28 cellular contexts compared by ENCODE assay signal in the genomic region with DNA sequence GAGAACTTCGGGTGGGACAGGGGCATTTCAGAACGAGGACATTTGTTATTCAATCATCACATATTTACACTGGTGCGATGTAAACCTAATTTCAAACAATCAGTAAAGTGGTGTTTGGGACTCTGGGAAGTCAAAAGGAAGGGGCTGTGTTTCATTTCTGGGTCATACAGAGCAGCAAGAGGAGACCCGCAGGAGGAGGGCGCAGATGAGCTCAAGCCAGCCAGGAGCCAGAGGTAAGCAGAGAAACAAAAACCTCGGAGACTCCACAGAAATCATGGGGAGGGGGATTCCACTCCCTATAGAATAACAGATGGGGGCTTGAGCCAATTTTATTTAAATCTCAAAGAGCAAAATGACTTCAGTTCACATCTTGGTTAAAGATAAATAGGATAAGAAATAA.
"Had no signal": no experiment of that assay in that cellular context is flagged by ENCODE, and none has a peak within 500 bp of the region (broad histone marks: within the 10 kb centered on the region; RNA-seq: fewer than 3 reads in every experiment).

No MANE protein-coding gene starts in this region.

- H3K36me3 ChIP-seq: brain microvascular endothelial cell, esophagus squamous epithelium, gastroesophageal sphincter had no signal

- H3K9me3 Mint-ChIP-seq: activated B cell treated with CpG ODN at 0.5 μM for 24 hours; activated CD8-positive, alpha-beta T cell treated with anti-CD3 and anti-CD28 coated beads for 36 hours; activated T-cell treated with anti-CD3 and anti-CD28 coated beads, Interleukin-2, amount 50 U/mL, for 4 hours; central memory CD8-positive, alpha-beta T cell; dendritic cell treated with granulocyte-macrophage colony-stimulating factor and Interleukin-4, amounts not matched to agents 40 ng/mL and 50 ng/mL, for 4 days; effector memory CD8-positive, alpha-beta T cell had no signal

- DNase-seq: activated B cell treated with CpG ODN at 0.5 μM for 24 hours; activated CD4-positive, alpha-beta T cell treated with anti-CD3 and anti-CD28 coated beads for 48 hours; activated CD4-positive, alpha-beta T cell treated with anti-CD3 and anti-CD28 coated beads, Interleukin-2, amount 50 U/mL, for 1 hour; activated CD4-positive, alpha-beta T cell treated with anti-CD3 and anti-CD28 coated beads, Interleukin-2, amount 50 U/mL, for 48 hours; activated CD8-positive, alpha-beta memory T cell treated with anti-CD3 and anti-CD28 coated beads for 24 hours; activated CD8-positive, alpha-beta T cell treated with anti-CD3 and anti-CD28 coated beads for 36 hours; activated effector memory CD4-positive, alpha-beta T cell treated with Interleukin-2 at 50 U/mL for 16 hours; activated gamma-delta T cell treated with Interleukin-2 at 50 U/mL for 16 hours; activated naive CD4-positive, alpha-beta T cell treated with anti-CD3 and anti-CD28 coated beads, Interleukin-2, amount 50 U/mL, for 16 hours; activated naive CD4-positive, alpha-beta T cell treated with Interleukin-2 at 50 U/mL for 16 hours; activated T-cell treated with anti-CD3 and anti-CD28 coated beads, Interleukin-2, amount 50 U/mL, for 4 hours; amniotic stem cell; anterior cingulate cortex; brain microvascular endothelial cell; dorsolateral prefrontal cortex; effector memory CD8-positive, alpha-beta T cell; esophagus squamous epithelium; foreskin melanocyte; T-helper 2 cell had no signal

- H3K27ac ChIP-seq: brain microvascular endothelial cell, coronary artery, dorsolateral prefrontal cortex, epithelial cell of prostate, esophagus squamous epithelium, gastroesophageal sphincter, VCaP had no signal

- H3K9me3 ChIP-seq: esophagus squamous epithelium, gastroesophageal sphincter had no signal

- H3K27me3 ChIP-seq: brain microvascular endothelial cell, dorsolateral prefrontal cortex, esophagus squamous epithelium, gastroesophageal sphincter had no signal

- H3K27me3 Mint-ChIP-seq: activated B cell treated with CpG ODN at 0.5 μM for 24 hours; activated CD8-positive, alpha-beta T cell treated with anti-CD3 and anti-CD28 coated beads for 36 hours; activated naive CD8-positive, alpha-beta T cell; central memory CD8-positive, alpha-beta T cell had no signal

- H3K4me1 ChIP-seq: esophagus squamous epithelium, gastroesophageal sphincter had no signal

- ATAC-seq: activated CD4-positive, CD25-positive, alpha-beta regulatory T cell treated with anti-CD3 and anti-CD28 coated beads, Interleukin-2, amount 50 U/mL, for 24 hours; activated CD8-positive, alpha-beta T cell treated with anti-CD3 and anti-CD28 coated beads for 36 hours; activated T-cell treated with anti-CD3 and anti-CD28 coated beads, Interleukin-2, amount 50 U/mL, for 4 hours; activated T-helper 17 cell treated with anti-CD3 and anti-CD28 coated beads, Interleukin-2, amount 50 U/mL, for 72 hours; effector memory CD8-positive, alpha-beta T cell; gastroesophageal sphincter had no signal

- H3K27ac Mint-ChIP-seq: activated B cell treated with CpG ODN at 0.5 μM for 24 hours; activated CD8-positive, alpha-beta T cell treated with anti-CD3 and anti-CD28 coated beads for 36 hours; activated naive CD8-positive, alpha-beta T cell; activated T-helper 17 cell treated with anti-CD3 and anti-CD28 coated beads, Interleukin-2, amount 50 U/mL, for 72 hours; dendritic cell treated with granulocyte-macrophage colony-stimulating factor and Interleukin-4, amounts not matched to agents 40 ng/mL and 50 ng/mL, for 4 days; effector memory CD8-positive, alpha-beta T cell had no signal

- H3K4me3 Mint-ChIP-seq: activated B cell treated with CpG ODN at 0.5 μM for 24 hours; activated CD8-positive, alpha-beta T cell treated with anti-CD3 and anti-CD28 coated beads for 36 hours; activated naive CD8-positive, alpha-beta T cell; activated T-cell treated with anti-CD3 and anti-CD28 coated beads, Interleukin-2, amount 50 U/mL, for 4 hours; activated T-helper 17 cell treated with anti-CD3 and anti-CD28 coated beads, Interleukin-2, amount 50 U/mL, for 72 hours; central memory CD8-positive, alpha-beta T cell; dendritic cell treated with granulocyte-macrophage colony-stimulating factor and Interleukin-4, amounts not matched to agents 40 ng/mL and 50 ng/mL, for 4 days; effector memory CD8-positive, alpha-beta T cell had no signal

- H3K4me3 ChIP-seq: coronary artery, dorsolateral prefrontal cortex, esophagus squamous epithelium, gastroesophageal sphincter had no signal

- H3K4me1 Mint-ChIP-seq: activated T-helper 17 cell treated with anti-CD3 and anti-CD28 coated beads, Interleukin-2, amount 50 U/mL, for 72 hours; central memory CD8-positive, alpha-beta T cell had no signal
